1 cellular context compared by ENCODE assay signal in the genomic region with DNA sequence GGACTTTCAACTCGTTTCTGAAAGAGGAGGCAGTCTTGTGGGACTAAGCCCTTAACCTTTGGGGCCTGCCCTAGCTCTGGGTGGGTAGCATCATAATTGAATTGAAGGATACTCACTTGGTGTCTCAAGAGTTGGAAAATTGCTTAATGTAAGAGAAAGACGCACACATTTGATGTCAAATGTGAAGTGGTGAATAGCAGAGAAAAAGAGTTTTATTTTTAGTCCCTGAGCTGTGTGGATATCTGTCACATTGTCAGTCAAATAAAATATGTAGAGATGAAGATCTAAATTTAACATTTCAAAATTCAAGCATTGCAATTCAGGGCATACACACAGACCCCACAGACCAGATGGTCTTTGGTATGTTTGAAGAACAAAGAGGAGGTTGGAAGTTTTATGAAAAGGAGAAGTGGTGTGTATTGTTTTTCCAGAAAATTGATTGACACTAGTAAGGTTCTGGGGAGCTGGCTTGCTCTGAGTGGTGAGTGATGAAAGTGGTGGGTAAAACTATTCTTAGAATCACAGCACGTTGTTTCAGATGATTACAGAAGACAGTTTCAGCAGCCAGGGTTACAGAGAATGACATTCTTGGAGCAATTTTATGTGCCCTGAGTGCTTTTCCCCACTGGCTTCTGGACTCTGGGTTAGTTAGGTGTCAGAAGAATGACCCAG.
TF ChIP-seq lines count a peak whose summit lies in the region.

No MANE protein-coding gene starts in this region.

TF ChIP-seq in IMR-90, 13 proteins besides CTCF, POLR2A, EP300 and RAD21 (continued from another document):
- TF ChIP-seq, protein P1, sequence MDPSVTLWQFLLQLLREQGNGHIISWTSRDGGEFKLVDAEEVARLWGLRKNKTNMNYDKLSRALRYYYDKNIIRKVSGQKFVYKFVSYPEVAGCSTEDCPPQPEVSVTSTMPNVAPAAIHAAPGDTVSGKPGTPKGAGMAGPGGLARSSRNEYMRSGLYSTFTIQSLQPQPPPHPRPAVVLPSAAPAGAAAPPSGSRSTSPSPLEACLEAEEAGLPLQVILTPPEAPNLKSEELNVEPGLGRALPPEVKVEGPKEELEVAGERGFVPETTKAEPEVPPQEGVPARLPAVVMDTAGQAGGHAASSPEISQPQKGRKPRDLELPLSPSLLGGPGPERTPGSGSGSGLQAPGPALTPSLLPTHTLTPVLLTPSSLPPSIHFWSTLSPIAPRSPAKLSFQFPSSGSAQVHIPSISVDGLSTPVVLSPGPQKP (IDR thresholded peaks at IDR 0.05; ENCODE audit: borderline replicate concordance, low read depth, low read length), result no peak
- TF ChIP-seq CHD1 (IDR thresholded peaks at IDR 0.05; ENCODE audit: low read depth, low read length), result no peak
- no peak for TF ChIP-seq NFE2L2 (IDR thresholded peaks at IDR 0.05; ENCODE audit: low read depth, low read length)
- no peak for TF ChIP-seq MXI1 (IDR thresholded peaks at IDR 0.05; ENCODE audit: borderline replicate concordance, low read depth, low read length)
- TF ChIP-seq RCOR1 (IDR thresholded peaks at IDR 0.05; ENCODE audit: insufficient replicate concordance, low read length), result no peak
- TF ChIP-seq MAFK (IDR thresholded peaks at IDR 0.05; ENCODE audit: low read depth, low read length), result no peak
- no peak for TF ChIP-seq RFX5 (IDR thresholded peaks at IDR 0.05; ENCODE audit: low read depth, low read length)
- no peak for TF ChIP-seq FOS (IDR thresholded peaks at IDR 0.05; ENCODE audit: low read depth, low read length)
